Comparison of ENCODE assay signal across 15 cellular contexts in the genomic region with DNA sequence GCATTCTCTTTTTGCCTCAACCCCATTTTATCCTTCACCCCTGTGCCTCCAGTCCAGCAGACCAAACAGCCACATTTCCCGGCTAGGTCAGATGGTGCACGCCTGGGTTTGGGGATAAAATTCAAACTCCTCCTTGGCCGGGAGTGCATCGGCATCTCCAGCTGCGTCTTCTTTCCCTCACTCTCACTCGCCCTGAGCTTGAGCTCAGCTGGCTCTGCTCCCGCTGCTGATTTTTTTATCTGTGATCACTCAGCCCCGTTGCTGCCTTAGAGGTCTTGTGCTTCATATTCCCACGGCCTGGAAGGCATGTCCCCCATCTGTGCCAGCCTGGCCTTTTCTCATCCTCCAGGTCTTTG. TPM values are rescaled to one million over a fixed set of nuclear protein-coding genes. Genes with fewer than 3 reads are reported as not detected.
DNase-seq lines count a peak whose midpoint lies in the region; ATAC-seq and TF ChIP-seq lines count a peak whose summit lies in the region.
"Had no signal": no experiment of that assay in that cellular context is flagged by ENCODE, and none has a peak within 500 bp of the region (broad histone marks: within the 10 kb centered on the region; RNA-seq: fewer than 3 reads in every experiment).

No MANE protein-coding gene starts in this region.

- H3K4me3 Mint-ChIP-seq in CD8-positive, alpha-beta memory T cell, result no peak overlapping the region
- no peak overlapping the region for H3K4me3 Mint-ChIP-seq in activated CD4-positive, alpha-beta T cell treated with anti-CD3 and anti-CD28 coated beads, Interleukin-2, amount 10 ng/mL, durations not matched to agents 24 days and 14 days
- no peak overlapping the region for H3K4me3 Mint-ChIP-seq in activated T-helper 2 cell treated with anti-CD3 and anti-CD28 coated beads, Interferon-gamma antibody, Interleukin-2, Interleukin-4, amounts not matched to agents 10 μg/mL and 5 μg/mL and 100 μg/mL, durations not matched to agents 14 hours and 24 hours and 36 hours (ENCODE audit: low read depth)
- H3K4me3 Mint-ChIP-seq: T-cell had no signal

- peak overlapping the region; percentile 68 for H2BK120ac ChIP-seq in trophoblast cell (ENCODE audit: insufficient read depth, low read length, poor library complexity)

- POLR2A ChIA-PET in CD8-positive, alpha-beta memory T cell (lab: Charles Lee), result no interaction called here

- H3K27me3 ChIP-seq in CD8-positive, alpha-beta memory T cell (ENCODE audit: insufficient read depth, low read length, poor library complexity, severe bottlenecking), result no peaks in the 10 kb centered on the region
- H3K27me3 ChIP-seq in adrenal gland (no peaks in the 10 kb centered on the region), right atrium auricular region (no peaks in the 10 kb centered on the region), trophoblast cell (ENCODE audit: insufficient read depth, low read length) (no peaks in the 10 kb centered on the region)

- ATAC-seq in HG02973 (IDR thresholded peaks at IDR 0.05; ENCODE audit: unreplicated experiment) (no peak), GM21390 (IDR thresholded peaks at IDR 0.05; ENCODE audit: unreplicated experiment) (no peak)
- ATAC-seq: left colon, T-cell had no signal

- WGBS in adrenal gland, 4 donors, result 50 to 69% (median 54%) methylated on average over 9 of the region's 9 CpGs
- WGBS in trophoblast cell (ENCODE audit: extremely low coverage, insufficient coverage, insufficient read length), result no CpG with 5 or more reads among the region's 9 CpGs

- H3K27ac Mint-ChIP-seq in CD8-positive, alpha-beta memory T cell, result peak overlapping the region in 1 of 8 donors; percentile 43
- H3K27ac Mint-ChIP-seq in activated CD4-positive, alpha-beta T cell treated with anti-CD3 and anti-CD28 coated beads, Interleukin-2, amount 10 ng/mL, durations not matched to agents 24 days and 14 days, result no peak overlapping the region
- no peak overlapping the region for H3K27ac Mint-ChIP-seq in activated T-helper 2 cell treated with anti-CD3 and anti-CD28 coated beads, Interferon-gamma antibody, Interleukin-2, Interleukin-4, amounts not matched to agents 10 μg/mL and 5 μg/mL and 100 μg/mL, durations not matched to agents 14 hours and 24 hours and 36 hours
- H3K27ac Mint-ChIP-seq: T-cell had no signal

- H3K79me2 ChIP-seq in trophoblast cell (ENCODE audit: control insufficient read depth, insufficient read depth, low read length, poor library complexity), result peaks cover 5% of the 10 kb centered on the region

- no peaks in the 10 kb centered on the region for H3K36me3 Mint-ChIP-seq in CD8-positive, alpha-beta memory T cell
- H3K36me3 Mint-ChIP-seq in activated CD4-positive, alpha-beta T cell treated with anti-CD3 and anti-CD28 coated beads, Interleukin-2, amount 10 ng/mL, durations not matched to agents 24 days and 14 days (ENCODE audit: low read depth), result no peaks in the 10 kb centered on the region
- peaks cover 2% of the 10 kb centered on the region for H3K36me3 Mint-ChIP-seq in activated T-helper 2 cell treated with anti-CD3 and anti-CD28 coated beads, Interferon-gamma antibody, Interleukin-2, Interleukin-4, amounts not matched to agents 10 μg/mL and 5 μg/mL and 100 μg/mL, durations not matched to agents 14 hours and 24 hours and 36 hours (ENCODE audit: low read depth)
- H3K36me3 Mint-ChIP-seq: T-cell had no signal

- peak overlapping the region; percentile 84 for H4K91ac ChIP-seq in trophoblast cell (ENCODE audit: low read depth, low read length)

- no peak for DNase-seq in CD8-positive, alpha-beta memory T cell
- DNase-seq in adrenal gland, result peak in 4 of 7 donors; percentile 40 to 71 (median 54)
- DNase-seq in right atrium auricular region (ENCODE audit: low spot score), result no peak
- peak in 1 of 2 donors; percentile 53 for DNase-seq in trophoblast cell
- DNase-seq in activated CD4-positive, alpha-beta T cell treated with anti-CD3 and anti-CD28 coated beads, Interleukin-2, amount 10 ng/mL, durations not matched to agents 24 days and 14 days, result no peak
- DNase-seq in activated T-helper 2 cell treated with anti-CD3 and anti-CD28 coated beads, Interferon-gamma antibody, Interleukin-2, Interleukin-4, amounts not matched to agents 10 μg/mL and 5 μg/mL and 100 μg/mL, durations not matched to agents 14 hours and 24 hours and 36 hours (ENCODE audit: low spot score), result no peak
- DNase-seq: activated naive CD4-positive, alpha-beta T cell treated with anti-CD3 and anti-CD28 coated beads, Interleukin-2, amount 50 U/mL, for 16 hours; foreskin melanocyte; NCI-H2081 treated with DMSO at 0.1 percent for 48 hours; occipital lobe; stimulated activated CD4-positive, alpha-beta T cell treated with anti-CD3 and anti-CD28 coated beads, Interleukin-2, amount 100 ng/mL, for 48 hours; T-cell had no signal

- no peaks in the 10 kb centered on the region for H3K9me3 ChIP-seq in CD8-positive, alpha-beta memory T cell (ENCODE audit: low read length)
- H3K9me3 ChIP-seq in adrenal gland (replicated peaks in 1 of 3) (no peaks in the 10 kb centered on the region), right atrium auricular region (no peaks in the 10 kb centered on the region), trophoblast cell (ENCODE audit: insufficient read depth, low read depth, low read length) (no peaks in the 10 kb centered on the region)

- H3K4me3 ChIP-seq in CD8-positive, alpha-beta memory T cell (ENCODE audit: low read length), result no peak overlapping the region
- H3K4me3 ChIP-seq in adrenal gland (no peak overlapping the region), right atrium auricular region (no peak overlapping the region), trophoblast cell (ENCODE audit: low read depth, low read length) (no peak overlapping the region)

- H3K79me1 ChIP-seq in trophoblast cell (ENCODE audit: low read length), result peaks cover 18% of the 10 kb centered on the region

- H3K36me3 ChIP-seq in CD8-positive, alpha-beta memory T cell (ENCODE audit: insufficient read depth, low read length), result no peaks in the 10 kb centered on the region
- H3K36me3 ChIP-seq in adrenal gland (replicated peaks in 1 of 2), result no peaks in the 10 kb centered on the region
- no peaks in the 10 kb centered on the region for H3K36me3 ChIP-seq in right atrium auricular region
- H3K36me3 ChIP-seq in trophoblast cell (ENCODE audit: control insufficient read depth in 1 of 2, insufficient read depth in 2 of 2, low read length in 2 of 2), result no peaks in the 10 kb centered on the region

- H2AFZ ChIP-seq in trophoblast cell (ENCODE audit: insufficient read depth, low read length, poor library complexity), result peak overlapping the region; percentile 45

- no peak overlapping the region for H3K9ac ChIP-seq in trophoblast cell (ENCODE audit: low read length)

- no peaks in the 10 kb centered on the region for H3K9me3 Mint-ChIP-seq in CD8-positive, alpha-beta memory T cell
- H3K9me3 Mint-ChIP-seq in activated CD4-positive, alpha-beta T cell treated with anti-CD3 and anti-CD28 coated beads, Interleukin-2, amount 10 ng/mL, durations not matched to agents 24 days and 14 days, result no peaks in the 10 kb centered on the region
- H3K9me3 Mint-ChIP-seq in activated T-helper 2 cell treated with anti-CD3 and anti-CD28 coated beads, Interferon-gamma antibody, Interleukin-2, Interleukin-4, amounts not matched to agents 10 μg/mL and 5 μg/mL and 100 μg/mL, durations not matched to agents 14 hours and 24 hours and 36 hours, result no peaks in the 10 kb centered on the region
- H3K9me3 Mint-ChIP-seq: T-cell had no signal

- peak overlapping the region; percentile 66 for H4K8ac ChIP-seq in trophoblast cell (ENCODE audit: low read depth, low read length)

- no peak for TF ChIP-seq POLR2A in adrenal gland (IDR thresholded peaks at IDR 0.05)

- no peak overlapping the region for H3K4me2 ChIP-seq in trophoblast cell (ENCODE audit: low read length)

- peak overlapping the region; percentile 80 for H3K14ac ChIP-seq in trophoblast cell (ENCODE audit: low read length)

- H3K18ac ChIP-seq in trophoblast cell (ENCODE audit: low read length), result peak overlapping the region; percentile 87

- peak overlapping the region; percentile 73 for H2BK12ac ChIP-seq in trophoblast cell (ENCODE audit: low read length)

- TF ChIP-seq CTCF in adrenal gland (IDR thresholded peaks at IDR 0.05) (no peak), right atrium auricular region (IDR thresholded peaks at IDR 0.05) (no peak)

- peak overlapping the region; percentile 65 for H3K27ac ChIP-seq in CD8-positive, alpha-beta memory T cell (ENCODE audit: low read depth, low read length)
- H3K27ac ChIP-seq in adrenal gland, result peak overlapping the region in 3 of 5 donors; percentile 57 to 70 (median 62)
- H3K27ac ChIP-seq in right atrium auricular region, result peak overlapping the region; percentile 31 to 58
- peak overlapping the region; percentile 45 for H3K27ac ChIP-seq in trophoblast cell (ENCODE audit: low read depth, low read length)

- no peaks in the 10 kb centered on the region for H3K4me1 ChIP-seq in CD8-positive, alpha-beta memory T cell (ENCODE audit: insufficient read depth, low read length)
- H3K4me1 ChIP-seq in adrenal gland (replicated peaks in 1 of 2), result peaks cover 0 to 3% of the 10 kb centered on the region in 2 donors
- peaks cover 0 to 14% of the 10 kb centered on the region in 2 donors for H3K4me1 ChIP-seq in right atrium auricular region
- H3K4me1 ChIP-seq in trophoblast cell (ENCODE audit: control insufficient read depth in 1 of 2, insufficient read depth in 2 of 2, low read length in 2 of 2), result peaks cover 16 to 17% of the 10 kb centered on the region in 2 experiments

- peak overlapping the region; percentile 69 for H2BK5ac ChIP-seq in trophoblast cell (ENCODE audit: low read depth, low read length, poor library complexity)

- CTCF ChIA-PET in CD8-positive, alpha-beta memory T cell (lab: Charles Lee), result no interaction called here

- peak overlapping the region; percentile 6 for H3K4ac ChIP-seq in trophoblast cell (ENCODE audit: low read depth, low read length)

- H3K27me3 Mint-ChIP-seq in CD8-positive, alpha-beta memory T cell, result no peaks in the 10 kb centered on the region
- H3K27me3 Mint-ChIP-seq in activated CD4-positive, alpha-beta T cell treated with anti-CD3 and anti-CD28 coated beads, Interleukin-2, amount 10 ng/mL, durations not matched to agents 24 days and 14 days, result peaks cover 2% of the 10 kb centered on the region
- peaks cover 2% of the 10 kb centered on the region for H3K27me3 Mint-ChIP-seq in activated T-helper 2 cell treated with anti-CD3 and anti-CD28 coated beads, Interferon-gamma antibody, Interleukin-2, Interleukin-4, amounts not matched to agents 10 μg/mL and 5 μg/mL and 100 μg/mL, durations not matched to agents 14 hours and 24 hours and 36 hours (ENCODE audit: low read depth)
- H3K27me3 Mint-ChIP-seq: T-cell had no signal

- intact Hi-C loops in adrenal gland (cut with DNase I), result no loop called here
- intact Hi-C loops in activated CD4-positive, alpha-beta T cell treated with anti-CD3 and anti-CD28 coated beads, Interleukin-2, amount 10 ng/mL, durations not matched to agents 24 days and 14 days (cut with micrococcal nuclease), result no loop called here
- intact Hi-C loops in activated T-helper 2 cell treated with anti-CD3 and anti-CD28 coated beads, Interferon-gamma antibody, Interleukin-2, Interleukin-4, amounts not matched to agents 10 μg/mL and 5 μg/mL and 100 μg/mL, durations not matched to agents 14 hours and 24 hours and 36 hours (cut with micrococcal nuclease), result no loop called here

- H3K23ac ChIP-seq in trophoblast cell (ENCODE audit: low read length), result no peak overlapping the region

- H2AK5ac ChIP-seq in trophoblast cell (ENCODE audit: low read length), result peak overlapping the region; percentile 79

- peaks cover 9 to 35% (median 10%) of the 10 kb centered on the region in 3 donors for H3K4me1 Mint-ChIP-seq in CD8-positive, alpha-beta memory T cell
- H3K4me1 Mint-ChIP-seq in activated CD4-positive, alpha-beta T cell treated with anti-CD3 and anti-CD28 coated beads, Interleukin-2, amount 10 ng/mL, durations not matched to agents 24 days and 14 days, result peaks cover 8% of the 10 kb centered on the region
- H3K4me1 Mint-ChIP-seq in activated T-helper 2 cell treated with anti-CD3 and anti-CD28 coated beads, Interferon-gamma antibody, Interleukin-2, Interleukin-4, amounts not matched to agents 10 μg/mL and 5 μg/mL and 100 μg/mL, durations not matched to agents 14 hours and 24 hours and 36 hours (ENCODE audit: low read depth), result peaks cover 13% of the 10 kb centered on the region

- no peak overlapping the region for H4K12ac ChIP-seq in trophoblast cell (ENCODE audit: low read depth, low read length)

RNA-seq across cellular contexts. Expression of a gene that starts 6.8 kb away (rescaled TPM):
- 100 to 1,000 TPM; 296 to 299 TPM for total RNA-seq in CD8-positive, alpha-beta memory T cell
- 325 TPM for polyA plus RNA-seq in CD8-positive, alpha-beta memory T cell
- total RNA-seq in adrenal gland (100 to 1,000 TPM; 215 to 476 (median 409) TPM), right atrium auricular region (100 to 1,000 TPM; 161 to 197 TPM)
- 100 to 1,000 TPM in 2 of 3 donors, 10 to 100 TPM in 1; 80.3 to 355 (median 132) TPM for polyA plus RNA-seq in adrenal gland
- polyA plus RNA-seq in trophoblast cell (2013), result 490 and 492 TPM in 2 replicates
- 204 and 215 TPM in 2 replicates for total RNA-seq in activated CD4-positive, alpha-beta T cell treated with anti-CD3 and anti-CD28 coated beads, Interleukin-2, amount 10 ng/mL, durations not matched to agents 24 days and 14 days
- 204 and 206 TPM in 2 replicates for total RNA-seq in activated T-helper 2 cell treated with anti-CD3 and anti-CD28 coated beads, Interferon-gamma antibody, Interleukin-2, Interleukin-4, amounts not matched to agents 10 μg/mL and 5 μg/mL and 100 μg/mL, durations not matched to agents 14 hours and 24 hours and 36 hours

Comparison
In these comparisons a context has a peak if more than half of its experiments do, and no peak if none do; other contexts are left out.
1. DNase-seq: peak in adrenal gland (4 of 7); none in CD8-positive, alpha-beta memory T cell (0 of 5), right atrium auricular region (single experiment), activated CD4-positive, alpha-beta T cell treated with anti-CD3 and anti-CD28 coated beads, Interleukin-2, amount 10 ng/mL, durations not matched to agents 24 days and 14 days (single experiment) and activated T-helper 2 cell treated with anti-CD3 and anti-CD28 coated beads, Interferon-gamma antibody, Interleukin-2, Interleukin-4, amounts not matched to agents 10 μg/mL and 5 μg/mL and 100 μg/mL, durations not matched to agents 14 hours and 24 hours and 36 hours (single experiment).
2. Peak in every context shown above with its lines, with median percentiles within 50 percentile points of each other: H3K27ac ChIP-seq.